8 cellular contexts compared by ENCODE assay signal in genomic region chr14:96796851-96797187, GRCh38. TPM values are rescaled to one million over a fixed set of nuclear protein-coding genes. Genes with fewer than 3 reads are reported as not detected.
DNase-seq lines count a peak whose midpoint lies in the region; ATAC-seq, FAIRE-seq and TF ChIP-seq lines count a peak whose summit lies in the region.

No MANE protein-coding gene starts in this region.

- H4K91ac ChIP-seq in neuronal stem cell (ENCODE audit: low read depth, low read length, poor library complexity): no peak overlapping the region

- no peak for DNase-seq in astrocyte of the cerebellum (ENCODE audit: low read depth)
- no peak for DNase-seq in neuronal stem cell (ENCODE audit: low spot score)
- DNase-seq in iPS-NIHi7 (ENCODE audit: extremely low spot score): no peak
- DNase-seq in AML-193 (lab: John Stamatoyannopoulos, UW): no peak
- DNase-seq in NCI-H187 (lab: John Stamatoyannopoulos, UW): no peak
- no peak for DNase-seq in frontal cortex (ENCODE audit: low spot score in 2 of 2)

- ATAC-seq in GM18517 (IDR thresholded peaks at IDR 0.05; ENCODE audit: unreplicated experiment) (peak; percentile 45), HG03175 (IDR thresholded peaks at IDR 0.05; ENCODE audit: unreplicated experiment) (peak; percentile 29)

- FAIRE-seq in frontal cortex (lab: Jason Lieb, UNC): no peak

- peaks cover 0 to 9% of the 10 kb centered on the region in 2 donors for H3K4me1 ChIP-seq in neuronal stem cell (ENCODE audit: control insufficient read depth in 2 of 2, insufficient read depth in 1 of 2, low read depth in 1 of 2, low read length in 2 of 2)

- no peak overlapping the region for H3K27ac ChIP-seq in neuronal stem cell (replicated peaks; ENCODE audit: low read length)

- no peak overlapping the region for H3K4ac ChIP-seq in neuronal stem cell (ENCODE audit: low read length)

- no peaks in the 10 kb centered on the region for H3K27me3 ChIP-seq in neuronal stem cell (ENCODE audit: control insufficient read depth in 3 of 3, insufficient read depth in 3 of 3, low read depth in 1 of 3, low read length in 3 of 3)

- peaks cover 8% of the 10 kb centered on the region for H3K79me1 ChIP-seq in neuronal stem cell (ENCODE audit: low read depth, low read length)

- no peak overlapping the region for H3K14ac ChIP-seq in neuronal stem cell (ENCODE audit: low read length)

- in situ Hi-C loops in astrocyte of the cerebellum (cut with HindIII; ENCODE audit: low sequenced_read_pairs): no loop called here

- H3K18ac ChIP-seq in neuronal stem cell (ENCODE audit: low read length): no peak overlapping the region

- H3K36me3 ChIP-seq in neuronal stem cell (replicated peaks in 1 of 2; ENCODE audit: control insufficient read depth in 2 of 2, insufficient read depth in 2 of 2, low read length in 2 of 2): peaks cover 0 to 10% of the 10 kb centered on the region in 2 donors

- H2AFZ ChIP-seq in neuronal stem cell (ENCODE audit: low read length): peak overlapping the region; percentile 79

- no peak overlapping the region for H3K4me2 ChIP-seq in neuronal stem cell (ENCODE audit: insufficient read depth, low read length, poor library complexity, severe bottlenecking)

- H3K9ac ChIP-seq in neuronal stem cell (ENCODE audit: low read depth, low read length, poor library complexity): no peak overlapping the region

- H3K4me3 ChIP-seq in astrocyte of the cerebellum (ENCODE audit: low read depth, low read length): peak overlapping the region; percentile 87
- H3K4me3 ChIP-seq in neuronal stem cell (ENCODE audit: low read length in 2 of 2): peak overlapping the region in 1 of 2 donors; percentile 95

- no peak overlapping the region for H2BK15ac ChIP-seq in neuronal stem cell (ENCODE audit: low read length)

- TF ChIP-seq CTCF in astrocyte of the cerebellum (IDR thresholded peaks at IDR 0.05; ENCODE audit: low read depth, low read length, missing control alignments): no peak

- H2AK5ac ChIP-seq in neuronal stem cell (ENCODE audit: low read depth, low read length): no peak overlapping the region

- no peak overlapping the region for H2BK120ac ChIP-seq in neuronal stem cell (ENCODE audit: low read depth, low read length)

- no peaks in the 10 kb centered on the region for H3K9me3 ChIP-seq in neuronal stem cell (replicated peaks in 1 of 2; ENCODE audit: control insufficient read depth in 2 of 2, insufficient read depth in 1 of 2, low read depth in 1 of 2, low read length in 2 of 2)

- WGBS in neuronal stem cell (ENCODE audit: extremely low coverage in 2 of 2, insufficient read length in 2 of 2, insufficient replicate concordance in 1 of 2), 2 donors: no CpG with 5 or more reads among the region's 4 CpGs

- H4K8ac ChIP-seq in neuronal stem cell (ENCODE audit: low read depth, low read length): no peak overlapping the region

- H2BK5ac ChIP-seq in neuronal stem cell (ENCODE audit: low read length): no peak overlapping the region

- no peak overlapping the region for H3K23ac ChIP-seq in neuronal stem cell (ENCODE audit: low read depth, low read length, poor library complexity)

- no peak overlapping the region for H2BK12ac ChIP-seq in neuronal stem cell (ENCODE audit: low read length)

RNA-seq across cellular contexts. Expression of gene VRK1, which starts 0.4 kb away (rescaled TPM):
- 64.4 TPM for polyA plus RNA-seq in neuronal stem cell (2013, experiment 1 of 2)
- 72.3 TPM for polyA plus RNA-seq in neuronal stem cell (2013, experiment 2 of 2)
- total RNA-seq in frontal cortex: 85.6 TPM
